Comparison of ENCODE assay signal across 16 cellular contexts in the genomic region with DNA sequence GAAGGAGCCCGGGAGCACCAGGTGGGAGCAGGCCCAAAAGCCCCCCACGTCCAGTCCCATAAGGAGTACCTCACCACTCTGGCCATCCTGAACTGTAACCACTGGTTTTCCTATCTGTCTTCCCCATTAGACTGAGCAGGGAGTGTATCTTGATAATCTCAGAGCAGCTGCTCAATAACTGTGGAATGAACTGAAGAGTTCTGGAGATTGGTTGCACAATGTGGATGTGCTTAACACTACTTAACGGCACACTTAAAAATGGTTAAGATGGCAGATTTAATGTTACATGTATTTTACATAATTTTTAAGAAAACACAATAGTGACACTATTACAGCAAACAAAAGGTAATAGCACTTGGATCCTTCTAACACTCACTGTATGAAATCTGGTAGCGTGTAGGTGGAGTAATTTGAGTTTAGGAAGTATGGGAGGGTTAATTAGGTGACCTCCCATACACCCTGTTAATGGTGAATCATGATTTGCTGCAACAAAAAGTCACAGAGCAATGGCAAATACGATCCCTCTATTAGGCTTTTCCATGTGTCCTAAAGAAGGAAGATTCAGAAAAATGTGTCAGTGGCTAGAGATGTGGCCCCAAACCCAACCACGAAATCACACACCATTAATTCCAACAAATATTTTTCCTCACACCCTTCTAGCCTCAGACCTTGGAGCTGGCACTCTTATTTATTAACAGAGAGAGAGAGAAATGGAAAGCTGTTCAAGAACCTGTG. TPM values are rescaled to one million over a fixed set of nuclear protein-coding genes. Genes with fewer than 3 reads are reported as not detected.
DNase-seq lines count a peak whose midpoint lies in the region; ATAC-seq and TF ChIP-seq lines count a peak whose summit lies in the region.
"Had no signal": no experiment of that assay in that cellular context is flagged by ENCODE, and none has a peak within 500 bp of the region (broad histone marks: within the 10 kb centered on the region; RNA-seq: fewer than 3 reads in every experiment).

No MANE protein-coding gene starts in this region.

- peaks cover 8 to 40% of the 10 kb centered on the region in 2 donors for H3K4me1 ChIP-seq in ascending aorta
- H3K4me1 ChIP-seq in right atrium auricular region: peaks cover 0 to 65% of the 10 kb centered on the region in 2 donors
- H3K4me1 ChIP-seq in skeletal muscle satellite cell (ENCODE audit: control insufficient read depth, insufficient read depth, low read length): peaks cover 89% of the 10 kb centered on the region

- no peak for ATAC-seq in GM18858 (IDR thresholded peaks at IDR 0.05; ENCODE audit: unreplicated experiment)
- ATAC-seq: CD8-positive, alpha-beta T cell had no signal

- H3K4me3 ChIP-seq in ascending aorta: peak overlapping the region in 1 of 2 donors; percentile 34
- no peak overlapping the region for H3K4me3 ChIP-seq in right atrium auricular region
- H3K4me3 ChIP-seq in skeletal muscle satellite cell (ENCODE audit: low read length): peak overlapping the region; percentile 20
- H3K4me3 ChIP-seq: SJSA1 had no signal

- peaks cover 86% of the 10 kb centered on the region for H3K4me1 Mint-ChIP-seq in HFFc6 (ENCODE audit: low read depth)

- H3K27ac ChIP-seq in ascending aorta (peak overlapping the region; percentile 17 to 66), right atrium auricular region (peak overlapping the region; percentile 31 to 36)
- H3K27ac ChIP-seq: HL-60, SJSA1, VCaP had no signal

- DNase-seq in HFFc6 (no peak), ascending aorta (ENCODE audit: low spot score in 2 of 2) (no peak), right atrium auricular region (ENCODE audit: low spot score) (no peak), UCSD-AML1 (lab: John Stamatoyannopoulos, UW; ENCODE audit: unreplicated experiment) (no peak), H4 (ENCODE audit: low spot score) (no peak)
- DNase-seq in stimulated activated CD4-positive, alpha-beta T cell treated with anti-CD3 and anti-CD28 coated beads, Interleukin-2, amount 100 ng/mL, for 24 hours: no peak
- DNase-seq: amniotic stem cell; CD8-positive, alpha-beta T cell; effector CD4-positive, alpha-beta T cell; NCI-H69; posterior cingulate gyrus had no signal

- H3K27ac Mint-ChIP-seq in HFFc6: peak overlapping the region; percentile 83
- H3K27ac Mint-ChIP-seq: CD8-positive, alpha-beta T cell had no signal

- TF ChIP-seq CTCF in HFFc6 (IDR thresholded peaks at IDR 0.05): no peak
- TF ChIP-seq CTCF in ascending aorta (IDR thresholded peaks at IDR 0.05): no peak
- no peak for TF ChIP-seq CTCF in right atrium auricular region (IDR thresholded peaks at IDR 0.05)

- no peaks in the 10 kb centered on the region for H3K27me3 Mint-ChIP-seq in HFFc6 (ENCODE audit: insufficient read depth)

- no peaks in the 10 kb centered on the region for H3K36me3 ChIP-seq in ascending aorta
- no peaks in the 10 kb centered on the region for H3K36me3 ChIP-seq in right atrium auricular region
- H3K36me3 ChIP-seq in skeletal muscle satellite cell (ENCODE audit: insufficient read depth, low read length): peaks cover 56% of the 10 kb centered on the region

- H3K4me3 Mint-ChIP-seq in HFFc6: peak overlapping the region; percentile 59
- H3K4me3 Mint-ChIP-seq: CD8-positive, alpha-beta T cell had no signal

- H3K4me2 ChIP-seq in skeletal muscle satellite cell (ENCODE audit: low read length): peak overlapping the region; percentile 50

- no peaks in the 10 kb centered on the region for H3K9me3 Mint-ChIP-seq in HFFc6
- H3K9me3 Mint-ChIP-seq: CD8-positive, alpha-beta T cell had no signal

- no peaks in the 10 kb centered on the region for H3K9me3 ChIP-seq in ascending aorta
- H3K9me3 ChIP-seq in right atrium auricular region: no peaks in the 10 kb centered on the region
- H3K9me3 ChIP-seq in skeletal muscle satellite cell (replicated peaks; ENCODE audit: low read length): no peaks in the 10 kb centered on the region
- H3K9me3 ChIP-seq: SJSA1 had no signal

- H3K9ac ChIP-seq in skeletal muscle satellite cell (ENCODE audit: low read depth, low read length): peak overlapping the region; percentile 54

- intact Hi-C loops in ascending aorta (cut with DNase I): no loop called here

- H3K36me3 Mint-ChIP-seq in HFFc6 (ENCODE audit: low read depth): peaks cover 52% of the 10 kb centered on the region

- no peaks in the 10 kb centered on the region for H3K27me3 ChIP-seq in ascending aorta
- H3K27me3 ChIP-seq in right atrium auricular region: no peaks in the 10 kb centered on the region
- H3K27me3 ChIP-seq in skeletal muscle satellite cell (ENCODE audit: control insufficient read depth, insufficient read depth, low read length): no peaks in the 10 kb centered on the region
- H3K27me3 ChIP-seq: SJSA1 had no signal

RNA-seq across cellular contexts. Expression of a gene that starts 18.4 kb away (rescaled TPM):
- 100 to 1,000 TPM; 191 to 235 (median 215) TPM for total RNA-seq in HFFc6 (2021; fragmentation: NEBNext Ultra II Directional; extraction: Animal tissue kit (Norgen Biotek cat#: 25700))
- total RNA-seq in ascending aorta: 32.6 TPM
- total RNA-seq in right atrium auricular region: 10 to 100 TPM; 10.3 to 15.9 TPM
- 117 and 131 TPM in 2 replicates for total RNA-seq in skeletal muscle satellite cell (2012; rRNA removed)
- total RNA-seq in H4 (2014; rRNA removed; shearing (Covaris generic)): 28.2 and 29.7 TPM in 2 replicates
